ENCODE assay signal across 15 cellular contexts in the genomic region with DNA sequence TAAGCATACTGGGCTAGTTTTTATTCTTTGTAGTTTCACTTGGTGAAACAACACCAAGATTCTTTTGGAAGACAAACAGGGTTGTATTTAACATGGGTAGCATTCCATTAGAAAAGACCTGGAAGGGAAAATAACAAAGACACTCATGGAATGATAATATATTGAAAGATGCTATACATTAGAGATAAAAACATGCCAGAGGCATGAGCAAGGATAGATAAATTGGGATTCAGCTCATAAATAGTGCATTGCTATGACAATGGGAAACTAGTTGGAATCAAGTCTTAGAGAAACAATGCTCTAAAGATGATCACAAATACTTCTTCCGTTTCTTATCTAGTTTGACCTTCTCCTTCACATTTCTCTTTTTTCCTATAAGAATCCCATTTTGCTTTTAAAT.
DNase-seq lines count a peak whose midpoint lies in the region; TF ChIP-seq lines count a peak whose summit lies in the region.
"Had no signal": no experiment of that assay in that cellular context is flagged by ENCODE, and none has a peak within 500 bp of the region (broad histone marks: within the 10 kb centered on the region; RNA-seq: fewer than 3 reads in every experiment).

No MANE protein-coding gene starts in this region.

- H3K4ac ChIP-seq in trophoblast cell (ENCODE audit: low read depth, low read length) = no peak overlapping the region

- no peaks in the 10 kb centered on the region for H3K79me2 ChIP-seq in GM23248 (ENCODE audit: insufficient read depth)
- no peaks in the 10 kb centered on the region for H3K79me2 ChIP-seq in trophoblast cell (ENCODE audit: control insufficient read depth, insufficient read depth, low read length, poor library complexity)

- no peaks in the 10 kb centered on the region for H3K79me1 ChIP-seq in trophoblast cell (ENCODE audit: low read length)

- H4K20me1 ChIP-seq in GM23248 (ENCODE audit: insufficient read depth) = no peaks in the 10 kb centered on the region
- H4K20me1 ChIP-seq: BLaER1 had no signal

- H3K4me2 ChIP-seq in GM23248 (ENCODE audit: unreplicated experiment) (no peak overlapping the region), trophoblast cell (ENCODE audit: low read length) (no peak overlapping the region)
- H3K4me2 ChIP-seq: BLaER1 had no signal

- peak overlapping the region; percentile 10; the same call in 1 of the 2 replicates for H2AFZ ChIP-seq in GM23248
- H2AFZ ChIP-seq in trophoblast cell (ENCODE audit: insufficient read depth, low read length, poor library complexity) = no peak overlapping the region

- H3K4me3 ChIP-seq in GM23248 = no peak overlapping the region
- H3K4me3 ChIP-seq in fibroblast of the aortic adventitia (ENCODE audit: low read depth, low read length) = no peak overlapping the region
- H3K4me3 ChIP-seq in trophoblast cell (ENCODE audit: low read depth, low read length) = no peak overlapping the region
- H3K4me3 ChIP-seq: BLaER1 had no signal

- WGBS in GM23248 (ENCODE audit: low coverage in 1 of 2, low lambda C conversion rate in 2 of 2, missing lambda C conversion rate in 2 of 2), 2 experiments = 63 to 71% methylated on average over 1 of the region's 1 CpG
- WGBS in trophoblast cell (ENCODE audit: extremely low coverage, insufficient coverage, insufficient read length) = no CpG with 5 or more reads among the region's 1 CpG

- H2BK12ac ChIP-seq in trophoblast cell (ENCODE audit: low read length) = no peak overlapping the region

- no peak overlapping the region for H2BK5ac ChIP-seq in trophoblast cell (ENCODE audit: low read depth, low read length, poor library complexity)

- H3K4me1 ChIP-seq in GM23248 (ENCODE audit: insufficient read depth) = no peaks in the 10 kb centered on the region
- H3K4me1 ChIP-seq in trophoblast cell (ENCODE audit: control insufficient read depth in 1 of 2, insufficient read depth in 2 of 2, low read length in 2 of 2) = no peaks in the 10 kb centered on the region
- H3K4me1 ChIP-seq: BLaER1 had no signal

- no peak overlapping the region for H2BK120ac ChIP-seq in trophoblast cell (ENCODE audit: insufficient read depth, low read length, poor library complexity)

- in situ Hi-C loops in GM23248 (cut with MboI) = no loop called here

- no peak overlapping the region for H4K12ac ChIP-seq in trophoblast cell (ENCODE audit: low read depth, low read length)

- H3K9ac ChIP-seq in GM23248 (no peak overlapping the region), trophoblast cell (ENCODE audit: low read length) (no peak overlapping the region)
- H3K9ac ChIP-seq: BLaER1 had no signal

- H3K36me3 ChIP-seq in GM23248 (ENCODE audit: low read depth) = no peaks in the 10 kb centered on the region
- no peaks in the 10 kb centered on the region for H3K36me3 ChIP-seq in trophoblast cell (ENCODE audit: control insufficient read depth in 1 of 2, insufficient read depth in 2 of 2, low read length in 2 of 2)
- H3K36me3 ChIP-seq: BLaER1 had no signal

- no peak overlapping the region for H4K91ac ChIP-seq in trophoblast cell (ENCODE audit: low read depth, low read length)

- no peak overlapping the region for H3K23ac ChIP-seq in trophoblast cell (ENCODE audit: low read length)

- H3K14ac ChIP-seq in trophoblast cell (ENCODE audit: low read length) = no peak overlapping the region

- H3K27me3 ChIP-seq in GM23248 (replicated peaks; ENCODE audit: insufficient read depth) = no peaks in the 10 kb centered on the region
- no peaks in the 10 kb centered on the region for H3K27me3 ChIP-seq in trophoblast cell (ENCODE audit: insufficient read depth, low read length)
- H3K27me3 ChIP-seq: BLaER1 had no signal

- H3F3A ChIP-seq in GM23248 (ENCODE audit: insufficient read depth) = no peaks in the 10 kb centered on the region

- H4K8ac ChIP-seq in trophoblast cell (ENCODE audit: low read depth, low read length) = no peak overlapping the region

- no peak for TF ChIP-seq CTCF in fibroblast of the aortic adventitia (IDR thresholded peaks at IDR 0.05; ENCODE audit: insufficient read depth, low read length)

- H3K27ac ChIP-seq in GM23248 (no peak overlapping the region), trophoblast cell (ENCODE audit: low read depth, low read length) (no peak overlapping the region)
- H3K27ac ChIP-seq: BLaER1, C4-2B had no signal

- H3K18ac ChIP-seq in trophoblast cell (ENCODE audit: low read length) = no peak overlapping the region

- H3K9me3 ChIP-seq in GM23248 (ENCODE audit: low read depth) (no peaks in the 10 kb centered on the region), trophoblast cell (ENCODE audit: insufficient read depth, low read depth, low read length) (no peaks in the 10 kb centered on the region)
- H3K9me3 ChIP-seq: BLaER1 had no signal

- DNase-seq in GM23248 = no peak
- peak; percentile 1 for DNase-seq in fibroblast of the aortic adventitia (ENCODE audit: low read depth)
- peak; percentile 19 to 90 for DNase-seq in trophoblast cell
- no peak for DNase-seq in COR-L47 (lab: John Stamatoyannopoulos, UW)
- DNase-seq in HK-2 (ENCODE audit: unreplicated experiment) = no peak
- DNase-seq in effector CD8-positive, alpha-beta T cell (lab: John Stamatoyannopoulos, UW) = no peak
- DNase-seq: Calu3; CD4-positive, CD25-positive, alpha-beta regulatory T cell; CD8-positive, alpha-beta memory T cell; DMS153; DND-41; H7; HCEC 1CT had no signal

- no peak overlapping the region for H2AK5ac ChIP-seq in trophoblast cell (ENCODE audit: low read length)

- H3K9me2 ChIP-seq in GM23248 (ENCODE audit: insufficient read depth) = no peaks in the 10 kb centered on the region

Comparison
In these comparisons a context has a peak if more than half of its experiments do, and no peak if none do; other contexts are left out.
1. DNase-seq: peak in fibroblast of the aortic adventitia (single experiment) and trophoblast cell (2 of 2); none in GM23248 (single experiment), COR-L47 (single experiment), HK-2 (single experiment) and effector CD8-positive, alpha-beta T cell (single experiment).